In genomic region chrX:42220083-42220482, GRCh38 we compare ENCODE assay signal across 17 cellular contexts.
"Had no signal": no experiment of that assay in that cellular context is flagged by ENCODE, and none has a peak within 500 bp of the region (broad histone marks: within the 10 kb centered on the region; RNA-seq: fewer than 3 reads in every experiment).

No MANE protein-coding gene starts in this region.

- H3K4me1 ChIP-seq: gastrocnemius medialis, heart right ventricle, prostate gland, stomach, testis, upper lobe of left lung had no signal

- H3K4me3 ChIP-seq: dorsolateral prefrontal cortex, gastrocnemius medialis, heart right ventricle, lung, prostate gland, stomach, testis, upper lobe of left lung had no signal

- H3K27me3 ChIP-seq: gastrocnemius medialis, stomach, testis, upper lobe of left lung had no signal

- H3K36me3 ChIP-seq: gastrocnemius medialis, heart right ventricle, prostate gland, stomach, upper lobe of left lung had no signal

- H3K27ac ChIP-seq: dorsolateral prefrontal cortex, gastrocnemius medialis, heart right ventricle, prostate gland, stomach, testis, upper lobe of left lung had no signal

- H3K9me3 ChIP-seq: gastrocnemius medialis, heart right ventricle, prostate gland, stomach, testis, upper lobe of left lung had no signal

- ATAC-seq: activated CD4-positive, CD25-positive, alpha-beta regulatory T cell treated with anti-CD3 and anti-CD28 coated beads, Interleukin-2, amount 50 U/mL, for 24 hours; activated naive CD4-positive, alpha-beta T cell treated with anti-CD3 and anti-CD28 coated beads, Interleukin-2, amount 50 U/mL, for 72 hours; activated T-cell treated with anti-CD3 and anti-CD28 coated beads, Interleukin-2, amount 50 U/mL, for 4 hours; gastrocnemius medialis; heart right ventricle; left colon; right cardiac atrium had no signal

- DNase-seq: activated effector memory CD4-positive, alpha-beta T cell treated with anti-CD3 and anti-CD28 coated beads, Interleukin-2, amount 50 U/mL, for 16 hours; activated T-cell treated with anti-CD3 and anti-CD28 coated beads, Interleukin-2, amount 50 U/mL, for 4 hours; dorsolateral prefrontal cortex; endodermal cell; gastrocnemius medialis; heart right ventricle; left colon; midbrain; right cardiac atrium; stomach; T1000; testis; upper lobe of left lung had no signal
